Comparison of ENCODE assay signal across 26 cellular contexts in the genomic region with DNA sequence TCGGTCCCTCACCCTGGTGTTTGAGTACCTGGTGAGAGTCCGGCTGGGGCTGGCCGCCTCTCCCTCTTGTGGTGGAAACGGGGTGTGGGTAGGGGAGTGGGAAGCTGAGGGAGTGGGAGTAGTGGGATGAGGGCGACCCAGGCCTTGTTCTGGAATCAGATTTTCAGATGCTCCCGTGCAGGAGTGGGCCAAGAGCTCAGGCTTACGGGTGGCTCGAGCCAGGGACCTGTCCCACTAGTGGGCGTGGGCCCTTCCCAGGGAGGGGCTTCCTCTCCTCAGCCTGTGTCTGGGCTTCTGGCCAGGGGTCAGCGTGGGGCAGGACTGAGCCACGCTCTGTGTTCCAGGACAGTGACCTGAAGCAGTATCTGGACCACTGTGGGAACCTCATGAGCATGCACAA. TPM values are rescaled to one million over a fixed set of nuclear protein-coding genes. Genes with fewer than 3 reads are reported as not detected.
"Had no signal": no experiment of that assay in that cellular context is flagged by ENCODE, and none has a peak within 500 bp of the region (broad histone marks: within the 10 kb centered on the region; RNA-seq: fewer than 3 reads in every experiment).

No MANE protein-coding gene starts in this region.

- H3K27ac ChIP-seq: coronary artery, esophagus squamous epithelium, left lung, lower lobe of right lung, pancreas, sigmoid colon, spleen, testis, tibial artery had no signal

- H3K36me3 Mint-ChIP-seq: naive thymus-derived CD8-positive, alpha-beta T cell; type B pancreatic cell had no signal

- H3K4me3 Mint-ChIP-seq: naive thymus-derived CD8-positive, alpha-beta T cell; nephron progenitor cell; stimulated activated naive CD8-positive, alpha-beta T cell treated with anti-CD3 and anti-CD28 coated beads, Interleukin-15, amount 100 ng/mL, for 72 hours; type B pancreatic cell had no signal

- H3K27me3 ChIP-seq: heart right ventricle, left lung, pancreas, sigmoid colon, spleen, testis, tibial artery had no signal

- H3K27me3 Mint-ChIP-seq: naive thymus-derived CD8-positive, alpha-beta T cell had no signal

- H3K4me3 ChIP-seq: coronary artery, esophagus squamous epithelium, heart right ventricle, left lung, lower lobe of right lung, pancreas, sigmoid colon, spleen, testis, tibial artery had no signal

- H3K36me3 ChIP-seq: pancreas had no signal

- DNase-seq: dermis blood vessel endothelial cell; effector memory CD4-positive, alpha-beta T cell; erythroblast; esophagus squamous epithelium; foreskin melanocyte; glutamatergic neuron; hippocampal formation; left cardiac atrium; left lung; lower lobe of right lung; naive thymus-derived CD8-positive, alpha-beta T cell; nephron progenitor cell; occipital lobe; retina; sigmoid colon; spleen; stimulated activated CD4-positive, alpha-beta T cell treated with anti-CD3 and anti-CD28 coated beads, Interleukin-2, amount 100 ng/mL, for 48 hours; stimulated activated naive CD4-positive, alpha-beta T cell; stimulated activated naive CD8-positive, alpha-beta T cell treated with anti-CD3 and anti-CD28 coated beads, Interleukin-15, amount 100 ng/mL, for 72 hours; testis; tibial artery had no signal

- ATAC-seq: left lung; lower lobe of right lung; naive thymus-derived CD8-positive, alpha-beta T cell; pancreas; stimulated activated naive CD8-positive, alpha-beta T cell treated with anti-CD3 and anti-CD28 coated beads, Interleukin-15, amount 100 ng/mL, for 72 hours had no signal

- H3K9me3 Mint-ChIP-seq: naive thymus-derived CD8-positive, alpha-beta T cell; nephron progenitor cell; stimulated activated naive CD8-positive, alpha-beta T cell treated with anti-CD3 and anti-CD28 coated beads, Interleukin-15, amount 100 ng/mL, for 72 hours; type B pancreatic cell had no signal

- H3K27ac Mint-ChIP-seq: naive thymus-derived CD8-positive, alpha-beta T cell; stimulated activated naive CD8-positive, alpha-beta T cell treated with anti-CD3 and anti-CD28 coated beads, Interleukin-15, amount 100 ng/mL, for 72 hours; type B pancreatic cell had no signal

- H3K9me3 ChIP-seq: esophagus squamous epithelium, heart right ventricle, left lung, lower lobe of right lung, pancreas, sigmoid colon, spleen, testis, tibial artery had no signal

- H3K4me1 ChIP-seq: pancreas, testis had no signal

RNA-seq across cellular contexts. Expression of a gene that starts 22.0 kb away (rescaled TPM):
- total RNA-seq: pulmonary artery endothelial cell had no signal
